In genomic region chr2:238996331-238997136, GRCh38 we compare ENCODE assay signal across 1 cellular context.
TF ChIP-seq lines count a peak whose summit lies in the region.

No MANE protein-coding gene starts in this region.

TF ChIP-seq in IMR-90, 13 proteins besides CTCF, POLR2A, EP300 and RAD21 (continued from another document):
- TF ChIP-seq, protein P1, sequence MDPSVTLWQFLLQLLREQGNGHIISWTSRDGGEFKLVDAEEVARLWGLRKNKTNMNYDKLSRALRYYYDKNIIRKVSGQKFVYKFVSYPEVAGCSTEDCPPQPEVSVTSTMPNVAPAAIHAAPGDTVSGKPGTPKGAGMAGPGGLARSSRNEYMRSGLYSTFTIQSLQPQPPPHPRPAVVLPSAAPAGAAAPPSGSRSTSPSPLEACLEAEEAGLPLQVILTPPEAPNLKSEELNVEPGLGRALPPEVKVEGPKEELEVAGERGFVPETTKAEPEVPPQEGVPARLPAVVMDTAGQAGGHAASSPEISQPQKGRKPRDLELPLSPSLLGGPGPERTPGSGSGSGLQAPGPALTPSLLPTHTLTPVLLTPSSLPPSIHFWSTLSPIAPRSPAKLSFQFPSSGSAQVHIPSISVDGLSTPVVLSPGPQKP (IDR thresholded peaks at IDR 0.05; ENCODE audit: borderline replicate concordance, low read depth, low read length) = no peak
- no peak for TF ChIP-seq NFE2L2 (IDR thresholded peaks at IDR 0.05; ENCODE audit: low read depth, low read length)
- no peak for TF ChIP-seq MAZ (IDR thresholded peaks at IDR 0.05; ENCODE audit: borderline replicate concordance, low read depth, low read length)
- TF ChIP-seq CHD1 (IDR thresholded peaks at IDR 0.05; ENCODE audit: low read depth, low read length) = no peak
- no peak for TF ChIP-seq BHLHE40 (IDR thresholded peaks at IDR 0.05; ENCODE audit: low read depth, low read length)
- no peak for TF ChIP-seq MAFK (IDR thresholded peaks at IDR 0.05; ENCODE audit: low read depth, low read length)
- TF ChIP-seq MXI1 (IDR thresholded peaks at IDR 0.05; ENCODE audit: borderline replicate concordance, low read depth, low read length) = no peak
- TF ChIP-seq SMC3 (IDR thresholded peaks at IDR 0.05; ENCODE audit: low read depth, low read length) = no peak
- no peak for TF ChIP-seq CEBPB (IDR thresholded peaks at IDR 0.05; ENCODE audit: low read depth, low read length)
- no peak for TF ChIP-seq RFX5 (IDR thresholded peaks at IDR 0.05; ENCODE audit: low read depth, low read length)
- no peak for TF ChIP-seq RCOR1 (IDR thresholded peaks at IDR 0.05; ENCODE audit: insufficient replicate concordance, low read length)
- TF ChIP-seq FOS (IDR thresholded peaks at IDR 0.05; ENCODE audit: low read depth, low read length) = no peak
